Comparison of ENCODE assay signal across 7 cellular contexts in the genomic region with DNA sequence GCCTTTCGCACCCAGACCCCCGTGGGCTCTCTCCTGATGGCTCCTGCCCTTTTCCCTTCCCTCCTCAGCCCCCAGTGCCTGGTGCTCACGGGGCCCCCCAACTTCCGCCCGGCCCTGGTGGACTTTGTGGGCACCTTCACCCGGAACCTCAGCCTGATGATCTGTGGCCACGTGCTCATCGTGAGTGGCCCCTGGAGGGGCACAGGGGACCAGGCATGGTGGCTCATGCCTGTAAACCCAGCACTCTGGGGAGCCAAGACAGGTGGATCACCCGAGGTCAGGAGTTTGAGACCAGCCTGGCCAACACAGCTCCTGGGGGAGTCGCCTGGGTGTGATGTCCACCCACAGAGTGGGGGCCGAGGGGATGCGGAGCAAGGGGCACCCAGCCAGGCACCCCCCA. TPM values are rescaled to one million over a fixed set of nuclear protein-coding genes. Genes with fewer than 3 reads are reported as not detected.
"Had no signal": no experiment of that assay in that cellular context is flagged by ENCODE, and none has a peak within 500 bp of the region (broad histone marks: within the 10 kb centered on the region; RNA-seq: fewer than 3 reads in every experiment).

No MANE protein-coding gene starts in this region.

- ATAC-seq: GM23338 had no signal

- H2AFZ ChIP-seq: GM23338 had no signal

- H3K27ac Mint-ChIP-seq: GM23338, H9, IgD-negative memory B cell had no signal

- H3K4me3 Mint-ChIP-seq: GM23338, H9, IgD-negative memory B cell had no signal

- H3K9me3 Mint-ChIP-seq: IgD-negative memory B cell had no signal

- H3K27me3 Mint-ChIP-seq: IgD-negative memory B cell had no signal

- DNase-seq: H9, HCEC 1CT, KBM-7 had no signal

- H3K4me3 ChIP-seq: GM23338 had no signal

- H3K4me1 Mint-ChIP-seq: GM23338, H9 had no signal

- H3K4me2 ChIP-seq: GM23338 had no signal

RNA-seq across cellular contexts. Expression of a gene that starts 21.3 kb away (rescaled TPM):
- total RNA-seq: GM23338, H1, H9, HT-29 had no signal
- polyA plus RNA-seq: GM23338, H1 had no signal
